In genomic region chr1:217437375-217437774, GRCh38 we compare ENCODE assay signal across 20 cellular contexts.
"Had no signal": no experiment of that assay in that cellular context is flagged by ENCODE, and none has a peak within 500 bp of the region (broad histone marks: within the 10 kb centered on the region; RNA-seq: fewer than 3 reads in every experiment).

No MANE protein-coding gene starts in this region.

- DNase-seq: KBM-7, MG63, NCI-H1092, NCI-H1105 treated with DMSO at 0.1 percent for 48 hours, NCI-H1436, NCI-H187, NCI-H2029, NCI-H2081 treated with DMSO at 0.1 percent for 48 hours, NCI-H2171, NCI-H226, NCI-H446, NCI-H510A, NCI-H524 treated with DMSO at 0.1 percent for 48 hours, NCI-H69, NCI-H774, OCI-M1, PC-9, Peyer's patch, SHP77 treated with DMSO at 0.1 percent for 48 hours, SJCRH30 had no signal

- H3K4me3 ChIP-seq: MG63, PC-9, Peyer's patch, SJCRH30 had no signal

- H3K27ac ChIP-seq: PC-9, Peyer's patch, SJCRH30 had no signal

- H3K27me3 ChIP-seq: MG63, Peyer's patch, SJCRH30 had no signal

- H3K9me3 ChIP-seq: MG63, Peyer's patch, SJCRH30 had no signal

- H3K4me1 ChIP-seq: Peyer's patch, SJCRH30 had no signal
